Comparison of ENCODE assay signal across 17 cellular contexts in the genomic region with DNA sequence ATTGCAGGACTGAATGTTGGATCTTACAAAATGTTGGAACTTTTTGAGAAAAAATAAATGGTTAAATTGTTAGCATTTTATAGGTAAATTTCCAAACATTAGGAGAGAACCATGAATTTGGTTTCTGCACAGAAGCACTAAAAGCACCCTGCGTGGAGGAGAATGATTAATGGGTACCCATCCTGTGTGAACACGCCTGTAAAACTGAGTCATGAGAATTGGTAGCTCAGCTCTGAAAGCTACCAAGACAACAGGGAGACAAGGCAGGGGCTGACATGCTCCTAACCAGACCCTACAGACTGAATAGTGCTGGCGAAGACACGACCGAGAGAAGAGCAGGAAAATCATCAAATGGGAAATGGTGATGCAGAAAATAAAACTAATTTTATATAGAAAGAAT. TPM values are rescaled to one million over a fixed set of nuclear protein-coding genes. Genes with fewer than 3 reads are reported as not detected.
DNase-seq lines count a peak whose midpoint lies in the region; ATAC-seq, FAIRE-seq and TF ChIP-seq lines count a peak whose summit lies in the region.
"Had no signal": no experiment of that assay in that cellular context is flagged by ENCODE, and none has a peak within 500 bp of the region (broad histone marks: within the 10 kb centered on the region; RNA-seq: fewer than 3 reads in every experiment).

No MANE protein-coding gene starts in this region.

- no peak for TF ChIP-seq CTCF in A549 (IDR thresholded peaks at IDR 0.05)
- no peak for TF ChIP-seq CTCF in endothelial cell of umbilical vein (IDR thresholded peaks at IDR 0.05; ENCODE audit: extremely low read depth in 1 of 2, insufficient read depth in 1 of 2, low read depth in 1 of 2, low read length in 2 of 2)
- no peak for TF ChIP-seq CTCF in Peyer's patch (IDR thresholded peaks at IDR 0.05)

- no peak for TF ChIP-seq EP300 in A549 (IDR thresholded peaks at IDR 0.05)

- no peak overlapping the region for H2AFZ ChIP-seq in endothelial cell of umbilical vein (ENCODE audit: low read depth, low read length)

- BruUV-seq in endothelial cell of umbilical vein (replicated peaks; lab: Mats Ljungman, UMichigan): TSS peak; percentile 90

- TF ChIP-seq POLR2A in A549 (IDR thresholded peaks at IDR 0.05; ENCODE audit: low read length) (no peak), endothelial cell of umbilical vein (IDR thresholded peaks at IDR 0.05; ENCODE audit: low read depth, low read length) (no peak), Peyer's patch (IDR thresholded peaks at IDR 0.05) (no peak)

- peak overlapping the region; percentile 33 to 67 for H3K27ac ChIP-seq in A549
- peak overlapping the region; percentile 66; the same call in 1 of the 2 replicates for H3K27ac ChIP-seq in HUES64 (ENCODE audit: low read depth, low read length)
- H3K27ac ChIP-seq in endothelial cell of umbilical vein (ENCODE audit: insufficient read depth, low read depth, low read length): peak overlapping the region; percentile 87
- H3K27ac ChIP-seq in mesodermal cell (ENCODE audit: low read depth, low read length, severe bottlenecking): peak overlapping the region; percentile 94
- no peak overlapping the region for H3K27ac ChIP-seq in Peyer's patch

- H3K4me3 ChIP-seq in A549 (no peak overlapping the region), HUES64 (ENCODE audit: low read length) (no peak overlapping the region), endothelial cell of umbilical vein (replicated peaks in 1 of 3; ENCODE audit: insufficient read depth in 1 of 3, low read depth in 1 of 3, low read length in 3 of 3) (no peak overlapping the region), mesodermal cell (ENCODE audit: extremely low read depth, insufficient read depth, low read length, poor library complexity, severe bottlenecking) (no peak overlapping the region), Peyer's patch (no peak overlapping the region)
- H3K4me3 ChIP-seq: tibial nerve had no signal

- peak; percentile 83 for FAIRE-seq in A549 (lab: Jason Lieb, UNC)
- peak; percentile 4 for FAIRE-seq in endothelial cell of umbilical vein (lab: Jason Lieb, UNC)

- H4K20me1 ChIP-seq in endothelial cell of umbilical vein (replicated peaks; ENCODE audit: control insufficient read depth, extremely low read depth, insufficient read depth, low read length): no peaks in the 10 kb centered on the region

- ATAC-seq in A549: no peak
- no peak for ATAC-seq in GM19397 (IDR thresholded peaks at IDR 0.05; ENCODE audit: unreplicated experiment)
- ATAC-seq in GM18498 (IDR thresholded peaks at IDR 0.05; ENCODE audit: unreplicated experiment): no peak
- ATAC-seq: activated T-helper 17 cell treated with anti-CD3 and anti-CD28 coated beads, Interleukin-2, amount 50 U/mL, for 72 hours had no signal

- CTCF ChIA-PET in A549 (lab: Yijun Ruan, JAX): interaction anchor here (0.6 to 2.7 kb wide), 3 partner anchors 17 to 105 kb away, joined by 3 to 11 read pairs (median 4); no protein-coding TSS in a partner anchor
- CTCF ChIA-PET in endothelial cell of umbilical vein (lab: Charles Lee): interaction anchor here (1.1 to 2.9 kb wide), 7 partner anchors 8 to 105 kb away, joined by 3 to 13 read pairs (median 7); partner anchors contain the start of gene MTMR10

- TF ChIP-seq RAD21 in A549 (conservative IDR thresholded peaks at IDR 0.05 in 1 of 2, IDR thresholded peaks at IDR 0.05 in 1 of 2): no peak

- dilution Hi-C loops in endothelial cell of umbilical vein (cut with MboI; ENCODE audit: extremely low pct_ligation_motif_present, low sequenced_read_pairs): no loop called here

- H3K27me3 ChIP-seq in HUES64 (ENCODE audit: insufficient read depth, low read length): no peaks in the 10 kb centered on the region
- no peaks in the 10 kb centered on the region for H3K27me3 ChIP-seq in endothelial cell of umbilical vein (ENCODE audit: control insufficient read depth in 2 of 2, insufficient read depth in 2 of 2, low read length in 2 of 2)
- no peaks in the 10 kb centered on the region for H3K27me3 ChIP-seq in Peyer's patch
- H3K27me3 ChIP-seq: tibial nerve had no signal

- H3K4me1 ChIP-seq in A549: peaks cover 18% of the 10 kb centered on the region
- peaks cover 21% of the 10 kb centered on the region for H3K4me1 ChIP-seq in HUES64 (ENCODE audit: insufficient read depth, low read length)
- peaks cover 43% of the 10 kb centered on the region for H3K4me1 ChIP-seq in endothelial cell of umbilical vein (ENCODE audit: control insufficient read depth, extremely low read depth, insufficient read depth, low read length)
- H3K4me1 ChIP-seq in mesodermal cell (ENCODE audit: control insufficient read depth, insufficient read depth, low read length, poor library complexity, severe bottlenecking): peaks cover 18% of the 10 kb centered on the region
- H3K4me1 ChIP-seq in Peyer's patch: no peaks in the 10 kb centered on the region

- H3K36me3 ChIP-seq in HUES64 (ENCODE audit: insufficient read depth, low read length): no peaks in the 10 kb centered on the region
- no peaks in the 10 kb centered on the region for H3K36me3 ChIP-seq in endothelial cell of umbilical vein (ENCODE audit: control insufficient read depth in 2 of 2, extremely low read depth in 1 of 2, insufficient read depth in 2 of 2, low read length in 2 of 2)
- H3K36me3 ChIP-seq in mesodermal cell (ENCODE audit: control insufficient read depth, insufficient read depth, low read length): no peaks in the 10 kb centered on the region
- H3K36me3 ChIP-seq in Peyer's patch: no peaks in the 10 kb centered on the region
- H3K36me3 ChIP-seq: tibial nerve had no signal

- H3K9me1 ChIP-seq in endothelial cell of umbilical vein (replicated peaks; ENCODE audit: control insufficient read depth, extremely low read depth, insufficient read depth, low read length): no peaks in the 10 kb centered on the region

- no peak overlapping the region for H3K9ac ChIP-seq in HUES64 (ENCODE audit: low read depth, low read length)
- H3K9ac ChIP-seq in endothelial cell of umbilical vein (replicated peaks; ENCODE audit: extremely low read depth, insufficient read depth, low read length): peak overlapping the region; percentile 52

- POLR2A ChIA-PET in A549 (lab: Yijun Ruan, JAX) (interaction anchor here (1.7 kb wide), 1 partner anchor 32 kb away, joined by 5 read pairs; no protein-coding TSS in a partner anchor), endothelial cell of umbilical vein (lab: Charles Lee) (interaction anchor here (1.1 to 2.2 kb wide), 5 partner anchors 9 to 105 kb away, joined by 3 to 6 read pairs (median 3); no protein-coding TSS in a partner anchor)

- 79% methylated on average over 5 of the region's 5 CpGs for WGBS in A549 (ENCODE audit: missing lambda C conversion rate)
- 89% methylated on average over 2 of the region's 5 CpGs for WGBS in HUES64
- 80 to 100% methylated on average over 1 to 2 of the region's 5 CpGs for WGBS in mesodermal cell (ENCODE audit: insufficient coverage in 2 of 2), 2 experiments

- intact Hi-C loops in endothelial cell of umbilical vein (cut with micrococcal nuclease): loop anchor here (2.0 to 5.0 kb wide), 2 partner anchors 33 to 58 kb away; partner anchors contain the start of gene MTMR10

- no peaks in the 10 kb centered on the region for H3K79me2 ChIP-seq in endothelial cell of umbilical vein (ENCODE audit: control insufficient read depth, insufficient read depth, low read length)

- H3K9me3 ChIP-seq in A549 (no peaks in the 10 kb centered on the region), HUES64 (ENCODE audit: insufficient read depth, low read depth, low read length) (no peaks in the 10 kb centered on the region), endothelial cell of umbilical vein (replicated peaks; ENCODE audit: control insufficient read depth, insufficient read depth, low read length) (no peaks in the 10 kb centered on the region), mesodermal cell (ENCODE audit: control insufficient read depth, low read length) (no peaks in the 10 kb centered on the region), Peyer's patch (no peaks in the 10 kb centered on the region)
- H3K9me3 ChIP-seq: tibial nerve had no signal

- no peak for DNase-seq in A549 (ENCODE audit: low read depth in 1 of 2, low spot score in 1 of 2)
- no peak for DNase-seq in endothelial cell of umbilical vein (ENCODE audit: low read depth, low spot score)
- no peak for DNase-seq in Peyer's patch
- DNase-seq in NCI-H146 treated with DMSO at 0.1 percent for 48 hours (lab: John Stamatoyannopoulos, UW; ENCODE audit: unreplicated experiment): no peak
- DNase-seq: activated CD4-positive, CD25-positive, alpha-beta regulatory T cell treated with anti-CD3 and anti-CD28 coated beads, Interleukin-2, amount 50 U/mL, for 72 hours; CD4-positive, alpha-beta memory T cell; effector CD8-positive, alpha-beta T cell; hypothalamus; NCI-H1694 treated with DMSO at 0.1 percent for 48 hours; NCI-H524; stimulated activated naive CD4-positive, alpha-beta T cell treated with Interleukin-2 at 50 U/mL for 16 hours had no signal

- H3K4me2 ChIP-seq in A549 (peak overlapping the region; percentile 70), endothelial cell of umbilical vein (ENCODE audit: insufficient read depth, low read length) (peak overlapping the region; percentile 39)

TF ChIP-seq in A549, 52 proteins besides CTCF, POLR2A, EP300 and RAD21 (continues in another document):
- TF ChIP-seq SREBF2 (IDR thresholded peaks at IDR 0.05) (no peak), GATA3 (IDR thresholded peaks at IDR 0.05; ENCODE audit: borderline replicate concordance) (no peak)

TF ChIP-seq in endothelial cell of umbilical vein, 7 proteins besides CTCF, POLR2A, EP300 and RAD21 (continues in another document):
- TF ChIP-seq MYC (IDR thresholded peaks at IDR 0.05; ENCODE audit: low read depth, low read length): no peak
- no peak for TF ChIP-seq FOS (IDR thresholded peaks at IDR 0.05; ENCODE audit: borderline replicate concordance, insufficient read depth, low read length)

RNA-seq across cellular contexts. Expression of gene MTMR10, which starts 32.4 kb away (rescaled TPM):
- polyA plus RNA-seq in A549 (2011; rRNA removed) (19.3 and 23.1 TPM in 2 replicates), A549 (2017; fragmentation: RNase III; extraction: RNeasy Plus Mini Kit Qiagen cat#74134 plus additional on column Dnase treatment) (11.5 to 11.9 TPM (median 11.6 TPM) in 3 replicates), endothelial cell of umbilical vein (41.7 and 48.3 TPM in 2 replicates)
- 4.1 and 5.1 TPM in 2 replicates for polyA plus RNA-seq in A549 (2012; cell fraction: cytosol; rRNA removed)
- 3.7 and 5.8 TPM in 2 replicates for polyA plus RNA-seq in A549 (2012; cell fraction: nucleus; rRNA removed)
- 12.2 and 13.2 TPM in 2 replicates for polyA minus RNA-seq in A549 (2011; rRNA and poly(A)+ RNA removed)
- 9.5 TPM for polyA plus RNA-seq in HUES64 (2013, experiment 1 of 2)
- 11.3 TPM for polyA plus RNA-seq in HUES64 (2013, experiment 2 of 2)
- total RNA-seq in endothelial cell of umbilical vein (65.5 and 88.5 TPM in 2 replicates), Peyer's patch (10 to 100 TPM; 42.9 to 56.4 (median 48.9) TPM)
- polyA plus RNA-seq in endothelial cell of umbilical vein (2011; cell fraction: cytosol; rRNA removed): 37.8 and 43.6 TPM in 2 replicates
- 167 and 171 TPM in 2 replicates for polyA plus RNA-seq in endothelial cell of umbilical vein (2011; cell fraction: nucleus; rRNA removed)
- 22.8 and 28.8 TPM in 2 replicates for polyA plus RNA-seq in endothelial cell of umbilical vein (2012)
- polyA minus RNA-seq in endothelial cell of umbilical vein: 114 and 120 TPM in 2 replicates
- 4.7 TPM for polyA minus RNA-seq in endothelial cell of umbilical vein (2011; cell fraction: cytosol; rRNA and poly(A)+ RNA removed)
- 329 and 332 TPM in 2 replicates for polyA minus RNA-seq in endothelial cell of umbilical vein (2011; cell fraction: nucleus; rRNA and poly(A)+ RNA removed)
- 13.5 TPM for polyA plus RNA-seq in mesodermal cell (2013, experiment 1 of 2)
- polyA plus RNA-seq in mesodermal cell (2013, experiment 2 of 2): 14.5 TPM

Comparison
In these comparisons a context has a peak if more than half of its experiments do, and no peak if none do; other contexts are left out.
1. H3K27ac ChIP-seq: peak in A549 (2 of 2), HUES64 (single experiment), endothelial cell of umbilical vein (single experiment) and mesodermal cell (single experiment); none in Peyer's patch (0 of 4).